Comparison of ENCODE assay signal across 19 cellular contexts in genomic region chr12:123889000-123889399, GRCh38.
"Had no signal": no experiment of that assay in that cellular context is flagged by ENCODE, and none has a peak within 500 bp of the region (broad histone marks: within the 10 kb centered on the region; RNA-seq: fewer than 3 reads in every experiment).

No MANE protein-coding gene starts in this region.

- FAIRE-seq: endometrium had no signal

- H3K9me3 Mint-ChIP-seq: activated T-cell treated with anti-CD3 and anti-CD28 coated beads, Interleukin-2, amount 50 U/mL, for 72 hours; naive thymus-derived CD8-positive, alpha-beta T cell; stimulated activated memory B cell treated with anti-CD40 and anti-IgM and Interleukin-4, amounts not matched to agents 10 μg/mL and 1 μg/mL and 100 μg/mL, for 72 hours had no signal

- H3K4me1 Mint-ChIP-seq: stimulated activated memory B cell treated with anti-CD40 and anti-IgM and Interleukin-4, amounts not matched to agents 10 μg/mL and 1 μg/mL and 100 μg/mL, for 72 hours had no signal

- H3K4me1 ChIP-seq: breast epithelium, esophagus muscularis mucosa, left lung, right atrium auricular region, spleen, tibial nerve had no signal

- H3K27ac Mint-ChIP-seq: activated CD8-positive, alpha-beta T cell treated with anti-CD3 and anti-CD28 coated beads for 36 hours; activated T-cell treated with anti-CD3 and anti-CD28 coated beads, Interleukin-2, amount 50 U/mL, for 72 hours; naive thymus-derived CD8-positive, alpha-beta T cell; stimulated activated memory B cell treated with anti-CD40 and anti-IgM and Interleukin-4, amounts not matched to agents 10 μg/mL and 1 μg/mL and 100 μg/mL, for 72 hours had no signal

- H3K36me3 ChIP-seq: breast epithelium, esophagus muscularis mucosa, left lung, neutrophil, right atrium auricular region, spleen, tibial nerve had no signal

- DNase-seq: activated CD4-positive, alpha-beta T cell treated with anti-CD3 and anti-CD28 coated beads for 1 hour; activated CD8-positive, alpha-beta memory T cell treated with anti-CD3 and anti-CD28 coated beads, Interleukin-2, amount 50 U/mL, for 4 hours; activated CD8-positive, alpha-beta T cell treated with anti-CD3 and anti-CD28 coated beads for 36 hours; activated gamma-delta T cell treated with Interleukin-2 at 50 U/mL for 16 hours; activated T-cell treated with anti-CD3 and anti-CD28 coated beads, Interleukin-2, amount 50 U/mL, for 72 hours; dorsolateral prefrontal cortex; left lung; mucosa of descending colon; naive thymus-derived CD8-positive, alpha-beta T cell; spleen; stimulated activated CD4-positive, alpha-beta T cell treated with anti-CD3 and anti-CD28 coated beads, Interleukin-1b, Interleukin-23, amount 100 ng/mL, for 48 hours; T-helper 9 cell had no signal

- H3K4me3 ChIP-seq: breast epithelium, dorsolateral prefrontal cortex, esophagus muscularis mucosa, left lung, mucosa of descending colon, right atrium auricular region, spleen, tibial nerve had no signal

- ATAC-seq: activated CD8-positive, alpha-beta T cell treated with anti-CD3 and anti-CD28 coated beads for 36 hours; activated T-cell treated with anti-CD3 and anti-CD28 coated beads, Interleukin-2, amount 50 U/mL, for 72 hours; left lung; mucosa of descending colon; naive thymus-derived CD8-positive, alpha-beta T cell; stimulated activated memory B cell treated with anti-CD40 and anti-IgM and Interleukin-4, amounts not matched to agents 10 μg/mL and 1 μg/mL and 100 μg/mL, for 72 hours had no signal

- H3K9me3 ChIP-seq: breast epithelium, mucosa of descending colon, neutrophil had no signal

- H3K36me3 Mint-ChIP-seq: stimulated activated memory B cell treated with anti-CD40 and anti-IgM and Interleukin-4, amounts not matched to agents 10 μg/mL and 1 μg/mL and 100 μg/mL, for 72 hours had no signal

- H3K4me3 Mint-ChIP-seq: activated CD8-positive, alpha-beta T cell treated with anti-CD3 and anti-CD28 coated beads for 36 hours; activated T-cell treated with anti-CD3 and anti-CD28 coated beads, Interleukin-2, amount 50 U/mL, for 72 hours; naive thymus-derived CD8-positive, alpha-beta T cell; stimulated activated memory B cell treated with anti-CD40 and anti-IgM and Interleukin-4, amounts not matched to agents 10 μg/mL and 1 μg/mL and 100 μg/mL, for 72 hours had no signal

- H3K27me3 Mint-ChIP-seq: activated CD8-positive, alpha-beta T cell treated with anti-CD3 and anti-CD28 coated beads for 36 hours had no signal

- H3K27me3 ChIP-seq: dorsolateral prefrontal cortex, neutrophil, right atrium auricular region had no signal

- H3K27ac ChIP-seq: breast epithelium, dorsolateral prefrontal cortex, esophagus muscularis mucosa, left lung, neutrophil, right atrium auricular region, spleen, tibial nerve had no signal
